In genomic region chr2:40371525-40372277, GRCh38 we compare ENCODE assay signal across 10 cellular contexts.
DNase-seq lines count a peak whose midpoint lies in the region; ATAC-seq, FAIRE-seq and TF ChIP-seq lines count a peak whose summit lies in the region.
"Had no signal": no experiment of that assay in that cellular context is flagged by ENCODE, and none has a peak within 500 bp of the region (broad histone marks: within the 10 kb centered on the region; RNA-seq: fewer than 3 reads in every experiment).

No MANE protein-coding gene starts in this region.

- no peaks in the 10 kb centered on the region for H3K4me1 Mint-ChIP-seq in naive thymus-derived CD8-positive, alpha-beta T cell

- H3K36me3 ChIP-seq in BLaER1 (no peaks in the 10 kb centered on the region; the same call in 1 of the 2 replicates), muscle layer of colon (ENCODE audit: insufficient read depth, low read length) (no peaks in the 10 kb centered on the region), thyroid gland (no peaks in the 10 kb centered on the region)

- H3K4me1 ChIP-seq in BLaER1 (peaks cover 37% of the 10 kb centered on the region), muscle layer of colon (ENCODE audit: insufficient read depth, low read length) (peaks cover 28% of the 10 kb centered on the region), thyroid gland (no peaks in the 10 kb centered on the region)

- TF ChIP-seq POLR2A in thyroid gland (IDR thresholded peaks at IDR 0.05), result no peak
- no peak for TF ChIP-seq POLR2A in GM12892 (IDR thresholded peaks at IDR 0.05; ENCODE audit: low read depth, low read length)

- H3K27ac Mint-ChIP-seq in naive thymus-derived CD8-positive, alpha-beta T cell, result no peak overlapping the region
- H3K27ac Mint-ChIP-seq: dendritic cell treated with granulocyte-macrophage colony-stimulating factor and Interleukin-4, amounts not matched to agents 40 ng/mL and 50 ng/mL, for 4 days had no signal

- intact Hi-C loops in thyroid gland (cut with DNase I), result no loop called here

- no peaks in the 10 kb centered on the region for H3K36me3 Mint-ChIP-seq in naive thymus-derived CD8-positive, alpha-beta T cell

- peaks cover 0 to 3% (median 0%) of the 10 kb centered on the region in 9 donors for H3K9me3 Mint-ChIP-seq in naive thymus-derived CD8-positive, alpha-beta T cell

- H3K9ac ChIP-seq in BLaER1 (no peak overlapping the region), muscle layer of colon (ENCODE audit: low read length) (no peak overlapping the region)

- TF ChIP-seq CTCF in thyroid gland (IDR thresholded peaks at IDR 0.05), result no peak

- POLR2A ChIA-PET in naive thymus-derived CD8-positive, alpha-beta T cell (lab: Charles Lee), result no interaction called here

- H3K4me3 ChIP-seq in BLaER1, result no peak overlapping the region
- H3K4me3 ChIP-seq in muscle layer of colon (ENCODE audit: low read depth in 1 of 2, low read length in 2 of 2), result peak overlapping the region in 1 of 2 donors; percentile 5
- H3K4me3 ChIP-seq in thyroid gland (replicated peaks in 1 of 3), result no peak overlapping the region

- WGBS in thyroid gland, 2 donors, result 54 to 57% methylated on average over 4 of the region's 4 CpGs

- H3K4me3 Mint-ChIP-seq in naive thymus-derived CD8-positive, alpha-beta T cell, result no peak overlapping the region
- H3K4me3 Mint-ChIP-seq: dendritic cell treated with granulocyte-macrophage colony-stimulating factor and Interleukin-4, amounts not matched to agents 40 ng/mL and 50 ng/mL, for 4 days had no signal

- H3K27ac ChIP-seq in BLaER1 (no peak overlapping the region), muscle layer of colon (ENCODE audit: low read depth, low read length) (peak overlapping the region; percentile 79), thyroid gland (no peak overlapping the region)

- H3K27me3 ChIP-seq in BLaER1 (no peaks in the 10 kb centered on the region), muscle layer of colon (ENCODE audit: control insufficient read depth in 1 of 2, insufficient read depth in 2 of 2, low read length in 2 of 2) (no peaks in the 10 kb centered on the region), thyroid gland (no peaks in the 10 kb centered on the region)

- peak; percentile 42 for DNase-seq in NCI-H2196 treated with DMSO at 0.1 percent for 48 hours (lab: John Stamatoyannopoulos, UW; ENCODE audit: unreplicated experiment)
- peak; percentile 34 for DNase-seq in epidermal melanocyte (ENCODE audit: insufficient read length, low spot score)
- no peak for DNase-seq in thyroid gland
- no peak for DNase-seq in GM12892 (ENCODE audit: insufficient read length)
- DNase-seq in SIG-M5 treated with dmso at 0.1 percent for 504 hours (lab: John Stamatoyannopoulos, UW; ENCODE audit: unreplicated experiment), result no peak
- no peak for DNase-seq in naive thymus-derived CD8-positive, alpha-beta T cell
- DNase-seq: T-helper 2 cell had no signal

- peak overlapping the region; percentile 41 for H3K4me2 ChIP-seq in BLaER1

- H4K20me1 ChIP-seq in BLaER1, result no peaks in the 10 kb centered on the region

- H3K27me3 Mint-ChIP-seq in naive thymus-derived CD8-positive, alpha-beta T cell, result peaks cover 0 to 4% (median 0%) of the 10 kb centered on the region in 5 donors
- H3K27me3 Mint-ChIP-seq: dendritic cell treated with granulocyte-macrophage colony-stimulating factor and Interleukin-4, amounts not matched to agents 40 ng/mL and 50 ng/mL, for 4 days had no signal

- peaks cover 8% of the 10 kb centered on the region for H3K9me3 ChIP-seq in BLaER1
- no peaks in the 10 kb centered on the region for H3K9me3 ChIP-seq in muscle layer of colon (ENCODE audit: low read length)
- H3K9me3 ChIP-seq in thyroid gland, result no peaks in the 10 kb centered on the region

- no peak for FAIRE-seq in GM12892 (lab: Jason Lieb, UNC)

- ATAC-seq in naive thymus-derived CD8-positive, alpha-beta T cell, result no peak

Comparison
In these comparisons a context has a peak if more than half of its experiments do, and no peak if none do; other contexts are left out.
1. DNase-seq: peak in NCI-H2196 treated with DMSO at 0.1 percent for 48 hours (single experiment) and epidermal melanocyte (single experiment); none in thyroid gland (0 of 2), GM12892 (single experiment), SIG-M5 treated with dmso at 0.1 percent for 504 hours (single experiment) and naive thymus-derived CD8-positive, alpha-beta T cell (0 of 10).